ENCODE assay signal across 18 cellular contexts in genomic region chr10:93266858-93267257, GRCh38.
"Had no signal": no experiment of that assay in that cellular context is flagged by ENCODE, and none has a peak within 500 bp of the region (broad histone marks: within the 10 kb centered on the region; RNA-seq: fewer than 3 reads in every experiment).

No MANE protein-coding gene starts in this region.

- H3K9me3 Mint-ChIP-seq: central memory CD8-positive, alpha-beta T cell; effector memory CD8-positive, alpha-beta T cell; immature natural killer cell had no signal

- H3K4me1 ChIP-seq: foreskin keratinocyte, right atrium auricular region, suprapubic skin had no signal

- H3K27ac ChIP-seq: foreskin keratinocyte, right atrium auricular region, suprapubic skin had no signal

- H3K27me3 Mint-ChIP-seq: activated naive CD8-positive, alpha-beta T cell treated with anti-CD3 and anti-CD28 coated beads for 36 hours; progenitor cell of endocrine pancreas; stimulated activated naive CD8-positive, alpha-beta T cell treated with anti-CD3 and anti-CD28 coated beads, Interleukin-15, Interleukin-2, amounts not matched to agents 100 ng/mL and 50 ng/mL, for 24 hours had no signal

- H3K27me3 ChIP-seq: right atrium auricular region, suprapubic skin had no signal

- ATAC-seq: activated CD8-positive, alpha-beta T cell treated with anti-CD3 and anti-CD28 coated beads, Interleukin-2, amount 10 ng/mL, durations not matched to agents 7 days and 5 days; effector memory CD8-positive, alpha-beta T cell; foreskin keratinocyte had no signal

- H3K36me3 ChIP-seq: right atrium auricular region, suprapubic skin had no signal

- H3K9me3 ChIP-seq: suprapubic skin had no signal

- H3K27ac Mint-ChIP-seq: activated CD8-positive, alpha-beta T cell treated with anti-CD3 and anti-CD28 coated beads, Interleukin-2, amount 10 ng/mL, durations not matched to agents 7 days and 5 days; activated naive CD8-positive, alpha-beta T cell treated with anti-CD3 and anti-CD28 coated beads for 36 hours; activated T-helper 1 cell treated with anti-CD3 and anti-CD28 coated beads, Interleukin-12 subunit alpha, Interleukin-12 subunit beta, Interleukin-2, Interleukin-4 antibody, amounts not matched to agents 30 ng/mL and 10 ng/mL and 1 ng/mL, durations not matched to agents 14 hours and 24 hours and 36 hours; brain; effector memory CD8-positive, alpha-beta T cell; immature natural killer cell; progenitor cell of endocrine pancreas; stimulated activated naive CD8-positive, alpha-beta T cell treated with anti-CD3 and anti-CD28 coated beads, Interleukin-15, Interleukin-2, amounts not matched to agents 100 ng/mL and 50 ng/mL, for 24 hours; type B pancreatic cell had no signal

- H3K4me3 ChIP-seq: right atrium auricular region, suprapubic skin had no signal

- H3K4me3 Mint-ChIP-seq: activated CD8-positive, alpha-beta T cell treated with anti-CD3 and anti-CD28 coated beads, Interleukin-2, amount 10 ng/mL, durations not matched to agents 7 days and 5 days; activated naive CD8-positive, alpha-beta T cell treated with anti-CD3 and anti-CD28 coated beads for 36 hours; activated T-helper 1 cell treated with anti-CD3 and anti-CD28 coated beads, Interleukin-12 subunit alpha, Interleukin-12 subunit beta, Interleukin-2, Interleukin-4 antibody, amounts not matched to agents 30 ng/mL and 10 ng/mL and 1 ng/mL, durations not matched to agents 14 hours and 24 hours and 36 hours; brain; central memory CD8-positive, alpha-beta T cell; effector memory CD8-positive, alpha-beta T cell; immature natural killer cell; nephron progenitor cell; stimulated activated naive CD8-positive, alpha-beta T cell treated with anti-CD3 and anti-CD28 coated beads, Interleukin-15, Interleukin-2, amounts not matched to agents 100 ng/mL and 50 ng/mL, for 24 hours; type B pancreatic cell had no signal

- DNase-seq: activated CD4-positive, alpha-beta T cell treated with anti-CD3 and anti-CD28 coated beads for 4 hours; activated CD8-positive, alpha-beta T cell treated with anti-CD3 and anti-CD28 coated beads, Interleukin-2, amount 10 ng/mL, durations not matched to agents 7 days and 5 days; activated naive CD8-positive, alpha-beta T cell treated with anti-CD3 and anti-CD28 coated beads for 36 hours; effector memory CD8-positive, alpha-beta T cell; foreskin keratinocyte; head of caudate nucleus; immature natural killer cell; nephron progenitor cell; occipital lobe; stimulated activated CD4-positive, alpha-beta T cell treated with anti-CD3 and anti-CD28 coated beads, Interleukin-4, amount 100 ng/mL, for 24 hours had no signal

- H3K36me3 Mint-ChIP-seq: activated naive CD8-positive, alpha-beta T cell treated with anti-CD3 and anti-CD28 coated beads for 36 hours; brain; immature natural killer cell; type B pancreatic cell had no signal

- H3K4me1 Mint-ChIP-seq: brain, immature natural killer cell had no signal
